ENCODE assay signal across 8 cellular contexts in genomic region chr3:90092994-90093393, GRCh38.
DNase-seq lines count a peak whose midpoint lies in the region; ATAC-seq and TF ChIP-seq lines count a peak whose summit lies in the region.

No MANE protein-coding gene starts in this region.

- H3K27me3 Mint-ChIP-seq in activated CD8-positive, alpha-beta T cell treated with anti-CD3 and anti-CD28 coated beads for 36 hours, result no peaks in the 10 kb centered on the region
- H3K27me3 Mint-ChIP-seq in activated CD8-positive, alpha-beta T cell treated with anti-CD3 and anti-CD28 coated beads, Interleukin-2, amount 10 ng/mL, durations not matched to agents 7 days and 5 days (ENCODE audit: low read depth), result no peaks in the 10 kb centered on the region
- H3K27me3 Mint-ChIP-seq in type B pancreatic cell, result peaks cover 17% of the 10 kb centered on the region

- H3K4me1 ChIP-seq in OCI-LY1 (ENCODE audit: insufficient read depth, low read length, severe bottlenecking), result no peaks in the 10 kb centered on the region

- no peaks in the 10 kb centered on the region; the same call in 1 of the 2 replicates for H3K79me2 ChIP-seq in OCI-LY1 (ENCODE audit: insufficient read depth, low read length)

- no peak overlapping the region for H2AFZ ChIP-seq in OCI-LY1 (ENCODE audit: low read length)

- H3K36me3 ChIP-seq in OCI-LY1 (ENCODE audit: insufficient read depth, low read length), result no peaks in the 10 kb centered on the region

- ATAC-seq in activated CD8-positive, alpha-beta T cell treated with anti-CD3 and anti-CD28 coated beads for 36 hours, result no peak
- no peak for ATAC-seq in activated CD8-positive, alpha-beta T cell treated with anti-CD3 and anti-CD28 coated beads, Interleukin-2, amount 10 ng/mL, durations not matched to agents 7 days and 5 days
- ATAC-seq in HG03045 (IDR thresholded peaks at IDR 0.05; ENCODE audit: unreplicated experiment) (no peak), HG02678 (IDR thresholded peaks at IDR 0.05; ENCODE audit: unreplicated experiment) (no peak)

- H3K4me3 ChIP-seq in OCI-LY1 (ENCODE audit: low read depth, low read length, poor library complexity, severe bottlenecking) (no peak overlapping the region), fibroblast of mammary gland (ENCODE audit: control insufficient read depth, low read depth, low read length) (no peak overlapping the region)

- no peaks in the 10 kb centered on the region for H3K9me3 ChIP-seq in OCI-LY1 (ENCODE audit: low read length)

- H3K27ac ChIP-seq in OCI-LY1 (ENCODE audit: low read depth, low read length, poor library complexity, severe bottlenecking), result no peak overlapping the region

- TF ChIP-seq CTCF in activated CD8-positive, alpha-beta T cell treated with anti-CD3 and anti-CD28 coated beads for 36 hours (IDR thresholded peaks at IDR 0.05), result peak; percentile 16
- TF ChIP-seq CTCF in OCI-LY1 (IDR thresholded peaks at IDR 0.05; ENCODE audit: low read length) (peak; percentile 71), fibroblast of mammary gland (conservative IDR thresholded peaks at IDR 0.05; ENCODE audit: control insufficient read depth, insufficient read depth, low read depth, low read length) (peak; percentile 53), type B pancreatic cell (conservative IDR thresholded peaks at IDR 0.05) (peak; percentile 76)

- H3K9ac ChIP-seq in OCI-LY1 (ENCODE audit: low read length), result no peak overlapping the region

- no peak for DNase-seq in activated CD8-positive, alpha-beta T cell treated with anti-CD3 and anti-CD28 coated beads for 36 hours
- no peak for DNase-seq in activated CD8-positive, alpha-beta T cell treated with anti-CD3 and anti-CD28 coated beads, Interleukin-2, amount 10 ng/mL, durations not matched to agents 7 days and 5 days
- DNase-seq in fibroblast of mammary gland (ENCODE audit: low read depth) (peak; percentile 21), type B pancreatic cell (ENCODE audit: extremely low spot score, unreplicated experiment) (no peak), midbrain (lab: John Stamatoyannopoulos, UW) (no peak)

- H4K20me1 ChIP-seq in OCI-LY1 (ENCODE audit: insufficient read depth, low read length), result no peaks in the 10 kb centered on the region

- no peaks in the 10 kb centered on the region for H3K36me3 Mint-ChIP-seq in activated CD8-positive, alpha-beta T cell treated with anti-CD3 and anti-CD28 coated beads for 36 hours (ENCODE audit: low read depth)
- no peaks in the 10 kb centered on the region for H3K36me3 Mint-ChIP-seq in activated CD8-positive, alpha-beta T cell treated with anti-CD3 and anti-CD28 coated beads, Interleukin-2, amount 10 ng/mL, durations not matched to agents 7 days and 5 days (ENCODE audit: low read depth)
- no peaks in the 10 kb centered on the region for H3K36me3 Mint-ChIP-seq in type B pancreatic cell

- CTCF ChIA-PET in activated CD8-positive, alpha-beta T cell treated with anti-CD3 and anti-CD28 coated beads for 36 hours (lab: Charles Lee), result no interaction called here
- CTCF ChIA-PET in activated CD8-positive, alpha-beta T cell treated with anti-CD3 and anti-CD28 coated beads, Interleukin-2, amount 10 ng/mL, durations not matched to agents 7 days and 5 days (lab: Charles Lee), result no interaction called here

- H3K27me3 ChIP-seq in OCI-LY1 (ENCODE audit: insufficient read depth, low read length), result no peaks in the 10 kb centered on the region

- peaks cover 4% of the 10 kb centered on the region for H3K9me3 Mint-ChIP-seq in activated CD8-positive, alpha-beta T cell treated with anti-CD3 and anti-CD28 coated beads for 36 hours
- H3K9me3 Mint-ChIP-seq in activated CD8-positive, alpha-beta T cell treated with anti-CD3 and anti-CD28 coated beads, Interleukin-2, amount 10 ng/mL, durations not matched to agents 7 days and 5 days (ENCODE audit: insufficient read depth), result peaks cover 4% of the 10 kb centered on the region
- H3K9me3 Mint-ChIP-seq in type B pancreatic cell, result no peaks in the 10 kb centered on the region

- no peaks in the 10 kb centered on the region for H3K4me1 Mint-ChIP-seq in activated CD8-positive, alpha-beta T cell treated with anti-CD3 and anti-CD28 coated beads for 36 hours (ENCODE audit: low read depth)
- H3K4me1 Mint-ChIP-seq in activated CD8-positive, alpha-beta T cell treated with anti-CD3 and anti-CD28 coated beads, Interleukin-2, amount 10 ng/mL, durations not matched to agents 7 days and 5 days (ENCODE audit: low read depth), result no peaks in the 10 kb centered on the region
- H3K4me1 Mint-ChIP-seq in type B pancreatic cell (ENCODE audit: unreplicated experiment), result peaks cover 10% of the 10 kb centered on the region

- H3K4me3 Mint-ChIP-seq in activated CD8-positive, alpha-beta T cell treated with anti-CD3 and anti-CD28 coated beads for 36 hours, result no peak overlapping the region
- H3K4me3 Mint-ChIP-seq in activated CD8-positive, alpha-beta T cell treated with anti-CD3 and anti-CD28 coated beads, Interleukin-2, amount 10 ng/mL, durations not matched to agents 7 days and 5 days, result no peak overlapping the region
- no peak overlapping the region for H3K4me3 Mint-ChIP-seq in type B pancreatic cell

- H3F3A ChIP-seq in OCI-LY1 (ENCODE audit: insufficient read depth, low read length), result no peaks in the 10 kb centered on the region

- no peak overlapping the region for H3K4me2 ChIP-seq in OCI-LY1 (ENCODE audit: low read length)

- POLR2A ChIA-PET in activated CD8-positive, alpha-beta T cell treated with anti-CD3 and anti-CD28 coated beads for 36 hours (lab: Charles Lee), result no interaction called here
- POLR2A ChIA-PET in activated CD8-positive, alpha-beta T cell treated with anti-CD3 and anti-CD28 coated beads, Interleukin-2, amount 10 ng/mL, durations not matched to agents 7 days and 5 days (lab: Charles Lee), result no interaction called here

- intact Hi-C loops in activated CD8-positive, alpha-beta T cell treated with anti-CD3 and anti-CD28 coated beads for 36 hours (cut with micrococcal nuclease), result no loop called here

- H3K9me2 ChIP-seq in OCI-LY1 (ENCODE audit: low read depth, low read length), result no peaks in the 10 kb centered on the region

- H3K27ac Mint-ChIP-seq in activated CD8-positive, alpha-beta T cell treated with anti-CD3 and anti-CD28 coated beads for 36 hours, result no peak overlapping the region
- no peak overlapping the region for H3K27ac Mint-ChIP-seq in activated CD8-positive, alpha-beta T cell treated with anti-CD3 and anti-CD28 coated beads, Interleukin-2, amount 10 ng/mL, durations not matched to agents 7 days and 5 days
- H3K27ac Mint-ChIP-seq in type B pancreatic cell, result no peak overlapping the region

Comparison
In these comparisons a context has a peak if more than half of its experiments do, and no peak if none do; other contexts are left out.
1. CTCF ChIP-seq: peak in every context shown above with its lines; median percentile 76 in type B pancreatic cell; 71 in OCI-LY1; 53 in fibroblast of mammary gland; 16 in activated CD8-positive, alpha-beta T cell treated with anti-CD3 and anti-CD28 coated beads for 36 hours.